1 cellular context compared by ENCODE assay signal in genomic region chr5:138449501-138450239, GRCh38.
TF ChIP-seq lines count a peak whose summit lies in the region.

No MANE protein-coding gene starts in this region.

TF ChIP-seq in K562, 482 proteins besides CTCF, POLR2A, EP300 and RAD21 (continued from another document):
- TF ChIP-seq ARID3B (CRISPR knock-in tag; IDR thresholded peaks at IDR 0.05; ENCODE audit: borderline replicate concordance) = 0 out of 2 replicates have a peak, but pooled peaks have one; percentile 48
- no peak for TF ChIP-seq NR2F6 (CRISPR knock-in tag; IDR thresholded peaks at IDR 0.05)
- TF ChIP-seq SOX6 (IDR thresholded peaks at IDR 0.05) = peak; percentile 45
- TF ChIP-seq STAG1 (CRISPR knock-in tag; IDR thresholded peaks at IDR 0.05; ENCODE audit: borderline replicate concordance) = peak; percentile 88
- TF ChIP-seq TEAD4 (IDR thresholded peaks at IDR 0.05; ENCODE audit: low read length) = peak; percentile 44
- TF ChIP-seq TEAD4 (CRISPR knock-in tag; IDR thresholded peaks at IDR 0.05; ENCODE audit: borderline replicate concordance) = no peak
- no peak for TF ChIP-seq SREBF2 (CRISPR knock-in tag; IDR thresholded peaks at IDR 0.05)
- no peak for TF ChIP-seq PRPF4 (IDR thresholded peaks at IDR 0.05; ENCODE audit: insufficient read depth, low read depth, low read length, poor library complexity, severe bottlenecking)
- peak; percentile 97 for TF ChIP-seq EGR1 (conservative IDR thresholded peaks at IDR 0.05)
- no peak for TF ChIP-seq SRSF3 (IDR thresholded peaks at IDR 0.05; ENCODE audit: insufficient read depth, low read length)
- peak in 1 of 2 experiments; percentile 86; a peak in 1 of 4 replicates for TF ChIP-seq TEAD1 (CRISPR knock-in tag; IDR thresholded peaks at IDR 0.05)
- peak; percentile 57 for TF ChIP-seq POLR2G (IDR thresholded peaks at IDR 0.05; ENCODE audit: low read depth, low read length)
- TF ChIP-seq NR3C1 (CRISPR knock-in tag; IDR thresholded peaks at IDR 0.05) = no peak
- TF ChIP-seq NCOA4 (IDR thresholded peaks at IDR 0.05; ENCODE audit: partially characterized antibody) = no peak
- peak; percentile 80; the same call in 1 of the 2 replicates for TF ChIP-seq TFAP4 (CRISPR knock-in tag; IDR thresholded peaks at IDR 0.05; ENCODE audit: borderline replicate concordance)
- TF ChIP-seq GABPB1 (CRISPR knock-in tag; IDR thresholded peaks at IDR 0.05) = peak; percentile 63; the same call in 1 of the 2 replicates
- no peak for TF ChIP-seq PHB (CRISPR knock-in tag; IDR thresholded peaks at IDR 0.05)
- peak; percentile 53; the same call in 1 of the 2 replicates for TF ChIP-seq SP1 (CRISPR knock-in tag; IDR thresholded peaks at IDR 0.05)
- TF ChIP-seq RBFOX2 (IDR thresholded peaks at IDR 0.05; ENCODE audit: low read depth, low read length) = peak; percentile 49
- no peak for TF ChIP-seq ZNF311 (CRISPR knock-in tag; IDR thresholded peaks at IDR 0.05)
- TF ChIP-seq CC2D1A (IDR thresholded peaks at IDR 0.05) = peak; percentile 56; the same call in 1 of the 2 replicates
- TF ChIP-seq RB1 (IDR thresholded peaks at IDR 0.05; ENCODE audit: low read depth) = peak; percentile 92
- TF ChIP-seq HIVEP1 (CRISPR knock-in tag; IDR thresholded peaks at IDR 0.05) = no peak; the same call in 1 of the 2 replicates
- TF ChIP-seq NCOA6 (IDR thresholded peaks at IDR 0.05) = no peak
- TF ChIP-seq MTA2 (IDR thresholded peaks at IDR 0.05; ENCODE audit: low read depth) = no peak
